17 cellular contexts compared by ENCODE assay signal in the genomic region with DNA sequence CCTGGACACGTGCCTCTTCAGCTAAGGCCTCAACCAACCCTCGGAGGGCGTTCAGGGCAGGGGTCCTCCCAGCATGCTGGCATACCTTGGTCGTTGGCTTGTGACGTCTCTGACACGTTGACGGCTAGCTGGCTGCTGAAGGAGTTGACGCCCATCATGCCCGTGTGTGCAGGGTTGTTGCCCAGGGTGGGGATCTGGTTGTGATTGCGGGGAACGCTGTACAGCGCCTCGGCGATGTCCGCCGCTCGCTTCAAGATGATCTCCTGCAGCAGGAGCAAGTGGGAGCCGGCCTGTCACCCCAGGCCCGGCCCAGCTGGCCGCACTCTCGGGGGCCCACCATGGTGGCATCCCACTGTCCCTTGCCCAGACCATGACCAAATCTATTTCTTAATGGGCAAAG.
"Had no signal": no experiment of that assay in that cellular context is flagged by ENCODE, and none has a peak within 500 bp of the region (broad histone marks: within the 10 kb centered on the region; RNA-seq: fewer than 3 reads in every experiment).

No MANE protein-coding gene starts in this region.

- H3K4me3 Mint-ChIP-seq: dendritic cell treated with granulocyte-macrophage colony-stimulating factor and Interleukin-4, amounts not matched to agents 40 ng/mL and 50 ng/mL, for 4 days had no signal

- H3K27ac ChIP-seq: colonic mucosa, esophagus muscularis mucosa, foreskin keratinocyte, gastroesophageal sphincter, heart left ventricle, left lung, lower lobe of right lung had no signal

- H3K9me3 Mint-ChIP-seq: dendritic cell treated with granulocyte-macrophage colony-stimulating factor and Interleukin-4, amounts not matched to agents 40 ng/mL and 50 ng/mL, for 4 days had no signal

- H3K27ac Mint-ChIP-seq: dendritic cell treated with granulocyte-macrophage colony-stimulating factor and Interleukin-4, amounts not matched to agents 40 ng/mL and 50 ng/mL, for 4 days had no signal

- H3K4me3 ChIP-seq: colonic mucosa, esophagus muscularis mucosa, gastroesophageal sphincter, heart left ventricle, left lung, lower lobe of right lung had no signal

- H3K36me3 ChIP-seq: colonic mucosa, left lung, lower lobe of right lung had no signal

- H3K9me3 ChIP-seq: colonic mucosa, esophagus muscularis mucosa, gastroesophageal sphincter, heart left ventricle, left lung, lower lobe of right lung had no signal

- H3K27me3 ChIP-seq: colonic mucosa, foreskin keratinocyte, heart left ventricle, left lung had no signal

- H3K27me3 Mint-ChIP-seq: dendritic cell treated with granulocyte-macrophage colony-stimulating factor and Interleukin-4, amounts not matched to agents 40 ng/mL and 50 ng/mL, for 4 days had no signal

- DNase-seq: cerebellar nuclear complex; colonic mucosa; cortex of kidney; effector CD4-positive, alpha-beta T cell; effector memory CD4-positive, alpha-beta T cell; foreskin keratinocyte; heart left ventricle; hippocampal formation; left cardiac atrium; left ventricle myocardium superior; lower lobe of right lung; mesendoderm; midbrain had no signal

- ATAC-seq: foreskin keratinocyte, gastroesophageal sphincter, heart left ventricle, left cardiac atrium, left lung, left ventricle myocardium superior, lower lobe of right lung had no signal

- H3K4me1 ChIP-seq: colonic mucosa, esophagus muscularis mucosa, foreskin keratinocyte, gastroesophageal sphincter, heart left ventricle, left lung, lower lobe of right lung had no signal
